In genomic region chr2:227450196-227450851, GRCh38 we compare ENCODE assay signal across 1 cellular context.
A peak's percentile ranks its signal among the peaks of the same experiment; 100 is the strongest.
TF ChIP-seq lines count a peak whose summit lies in the region.

No MANE protein-coding gene starts in this region.

TF ChIP-seq in A549, 52 proteins besides CTCF, POLR2A, EP300 and RAD21 (continued from another document):
- TF ChIP-seq CHD2 (IDR thresholded peaks at IDR 0.05; ENCODE audit: low read length, partially characterized antibody) (no peak), BHLHE40 (IDR thresholded peaks at IDR 0.05; ENCODE audit: low read depth, low read length) (no peak), NPAS2 (CRISPR knock-in tag; IDR thresholded peaks at IDR 0.05; ENCODE audit: borderline replicate concordance) (no peak), CBX8 (IDR thresholded peaks at IDR 0.05) (no peak), ELK1 (IDR thresholded peaks at IDR 0.05; ENCODE audit: low read depth, low read length) (no peak), CEBPB (IDR thresholded peaks at IDR 0.05) (peak; percentile 90 to 91), USF2 (IDR thresholded peaks at IDR 0.05) (peak; percentile 27; the same call in 1 of the 2 replicates), RFX5 (IDR thresholded peaks at IDR 0.05) (no peak), TP53 (CRISPR knock-in tag; IDR thresholded peaks at IDR 0.05) (no peak), KDM5A (IDR thresholded peaks at IDR 0.05) (no peak), BCL3 (IDR thresholded peaks at IDR 0.05) (0 out of 3 replicates have a peak, but pooled peaks have one; percentile 36), HES2 (IDR thresholded peaks at IDR 0.05) (peak; percentile 73; the same call in 1 of the 2 replicates), ZC3H11A (IDR thresholded peaks at IDR 0.05) (no peak), EHF (CRISPR knock-in tag; IDR thresholded peaks at IDR 0.05) (no peak), MYC (IDR thresholded peaks at IDR 0.05; ENCODE audit: borderline replicate concordance, low read length) (no peak), SMC3 (IDR thresholded peaks at IDR 0.05) (peak; percentile 15; the same call in 1 of the 3 replicates), JUN (IDR thresholded peaks at IDR 0.05) (0 out of 5 replicates have a peak, but pooled peaks of 1 of the 2 experiments have one; percentile 34)
